27 cellular contexts compared by ENCODE assay signal in genomic region chr17:71464241-71464640, GRCh38.
"Had no signal": no experiment of that assay in that cellular context is flagged by ENCODE, and none has a peak within 500 bp of the region (broad histone marks: within the 10 kb centered on the region; RNA-seq: fewer than 3 reads in every experiment).

No MANE protein-coding gene starts in this region.

- ATAC-seq: heart right ventricle; left ventricle myocardium superior; lower lobe of right lung; natural killer cell; stimulated activated effector memory CD8-positive, alpha-beta T cell treated with anti-CD3 and anti-CD28 coated beads, Interleukin-12 subunit alpha, Interleukin-12 subunit beta, amount 100 ng/mL, for 72 hours had no signal

- H3K27me3 ChIP-seq: colonic mucosa, esophagus muscularis mucosa, heart right ventricle, neutrophil, right atrium auricular region, sigmoid colon, stomach had no signal

- H3K27ac ChIP-seq: colonic mucosa, esophagus muscularis mucosa, heart right ventricle, lower lobe of right lung, neutrophil, parathyroid adenoma, right atrium auricular region, sigmoid colon, stomach, thyroid gland had no signal

- H3K4me1 ChIP-seq: colonic mucosa, esophagus muscularis mucosa, heart right ventricle, lower lobe of right lung, parathyroid adenoma, right atrium auricular region, sigmoid colon, stomach, thyroid gland had no signal

- H3K36me3 ChIP-seq: colonic mucosa, esophagus muscularis mucosa, heart right ventricle, lower lobe of right lung, neutrophil, right atrium auricular region, sigmoid colon, stomach, thyroid gland had no signal

- H3K36me3 Mint-ChIP-seq: memory B cell; natural killer cell; stimulated activated effector memory CD8-positive, alpha-beta T cell treated with anti-CD3 and anti-CD28 coated beads, Interleukin-12 subunit alpha, Interleukin-12 subunit beta, amount 100 ng/mL, for 72 hours had no signal

- H3K4me1 Mint-ChIP-seq: memory B cell; natural killer cell; stimulated activated effector memory CD8-positive, alpha-beta T cell treated with anti-CD3 and anti-CD28 coated beads, Interleukin-12 subunit alpha, Interleukin-12 subunit beta, amount 100 ng/mL, for 72 hours had no signal

- H3K79me2 ChIP-seq: parathyroid adenoma had no signal

- H3K27me3 Mint-ChIP-seq: dendritic cell treated with granulocyte-macrophage colony-stimulating factor and Interleukin-4, amounts not matched to agents 40 ng/mL and 50 ng/mL, for 4 days; memory B cell had no signal

- DNase-seq: colonic mucosa; effector CD8-positive, alpha-beta T cell; endodermal cell; foreskin melanocyte; glutamatergic neuron; heart right ventricle; hippocampal formation; kidney glomerular epithelial cell; left ventricle myocardium superior; lower lobe of right lung; natural killer cell; sigmoid colon; stimulated activated CD4-positive, alpha-beta T cell treated with anti-CD3 and anti-CD28 coated beads, Interleukin-2, amount 100 ng/mL, for 24 hours; stimulated activated CD4-positive, alpha-beta T cell treated with anti-CD3 and anti-CD28 coated beads, Interleukin-4, amount 100 ng/mL, for 24 hours; stimulated activated naive CD4-positive, alpha-beta T cell treated with Interleukin-2 at 50 U/mL for 16 hours; stomach; thyroid gland; trophoblast cell had no signal

- H3K9me3 Mint-ChIP-seq: dendritic cell treated with granulocyte-macrophage colony-stimulating factor and Interleukin-4, amounts not matched to agents 40 ng/mL and 50 ng/mL, for 4 days; endodermal cell had no signal

- H3K4me3 Mint-ChIP-seq: dendritic cell treated with granulocyte-macrophage colony-stimulating factor and Interleukin-4, amounts not matched to agents 40 ng/mL and 50 ng/mL, for 4 days; endodermal cell; memory B cell; natural killer cell; stimulated activated effector memory CD8-positive, alpha-beta T cell treated with anti-CD3 and anti-CD28 coated beads, Interleukin-12 subunit alpha, Interleukin-12 subunit beta, amount 100 ng/mL, for 72 hours had no signal

- FAIRE-seq: islet of Langerhans had no signal

- H3K4me3 ChIP-seq: colonic mucosa, esophagus muscularis mucosa, heart right ventricle, lower lobe of right lung, right atrium auricular region, sigmoid colon, stomach, thyroid gland had no signal

- H2AFZ ChIP-seq: parathyroid adenoma had no signal

- H3K27ac Mint-ChIP-seq: dendritic cell treated with granulocyte-macrophage colony-stimulating factor and Interleukin-4, amounts not matched to agents 40 ng/mL and 50 ng/mL, for 4 days; endodermal cell; memory B cell; natural killer cell; progenitor cell of endocrine pancreas; stimulated activated effector memory CD8-positive, alpha-beta T cell treated with anti-CD3 and anti-CD28 coated beads, Interleukin-12 subunit alpha, Interleukin-12 subunit beta, amount 100 ng/mL, for 72 hours had no signal
